12 cellular contexts compared by ENCODE assay signal in genomic region chr17:12983986-12984932, GRCh38. TPM values are rescaled to one million over a fixed set of nuclear protein-coding genes. Genes with fewer than 3 reads are reported as not detected.
DNase-seq lines count a peak whose midpoint lies in the region; ATAC-seq and FAIRE-seq lines count a peak whose summit lies in the region.
"Had no signal": no experiment of that assay in that cellular context is flagged by ENCODE, and none has a peak within 500 bp of the region (broad histone marks: within the 10 kb centered on the region; RNA-seq: fewer than 3 reads in every experiment).

No MANE protein-coding gene starts in this region.

- no peaks in the 10 kb centered on the region for H3K9me3 ChIP-seq in small intestine (ENCODE audit: control insufficient read depth, low read depth)

- H3K36me3 ChIP-seq in small intestine (ENCODE audit: control insufficient read depth in 2 of 2, insufficient read depth in 2 of 2, low read length in 2 of 2), result peaks cover 0 to 2% of the 10 kb centered on the region in 2 donors

- no peak for ATAC-seq in HG02840 (IDR thresholded peaks at IDR 0.05; ENCODE audit: low FRiP score, unreplicated experiment)

- DNase-seq in GM04504 (ENCODE audit: low read depth) (peak; percentile 97), astrocyte of the hippocampus (ENCODE audit: low read depth, low spot score) (peak; percentile 92), iris pigment epithelial cell (ENCODE audit: low read depth) (peak; percentile 45), small intestine (no peak), HPDE6-E6E7 (ENCODE audit: extremely low spot score) (no peak), GDM1 (lab: John Stamatoyannopoulos, UW) (no peak)
- no peak for DNase-seq in activated naive CD4-positive, alpha-beta T cell treated with Interleukin-2 at 50 U/mL for 16 hours
- DNase-seq: activated naive CD8-positive, alpha-beta T cell treated with anti-CD3 and anti-CD28 coated beads, Interleukin-2, amount 10 ng/mL, durations not matched to agents 7 days and 5 days; NCI-H526; T-helper 9 cell had no signal

- H3K4me1 ChIP-seq in small intestine (ENCODE audit: control insufficient read depth in 2 of 2, insufficient read depth in 1 of 2, low read depth in 1 of 2, low read length in 1 of 2), result no peaks in the 10 kb centered on the region

- peak overlapping the region; percentile 20 to 36 for H3K27ac ChIP-seq in small intestine (ENCODE audit: low read depth in 1 of 2, low read length in 1 of 2)
- H3K27ac ChIP-seq: HL-60 had no signal

- H3K4me3 ChIP-seq in small intestine (ENCODE audit: low read depth in 1 of 2, low read length in 2 of 2), result no peak overlapping the region

- no peaks in the 10 kb centered on the region for H3K27me3 ChIP-seq in small intestine (ENCODE audit: control insufficient read depth in 2 of 2, insufficient read depth in 2 of 2, low read length in 2 of 2)

- FAIRE-seq in small intestine (lab: Jason Lieb, UNC), result no peak

- 64 to 91% (median 82%) methylated on average over 22 of the region's 22 CpGs for WGBS in small intestine, 3 donors

RNA-seq across cellular contexts. Expression of gene ELAC2, which starts 33.6 kb away (rescaled TPM):
- 10 to 100 TPM; 30.0 to 39.4 (median 35.8) TPM for polyA plus RNA-seq in small intestine

Comparison
In these comparisons a context has a peak if more than half of its experiments do, and no peak if none do; other contexts are left out.
1. DNase-seq: peak in GM04504 (single experiment), astrocyte of the hippocampus (single experiment) and iris pigment epithelial cell (single experiment); none in small intestine (single experiment), HPDE6-E6E7 (single experiment), GDM1 (single experiment) and activated naive CD4-positive, alpha-beta T cell treated with Interleukin-2 at 50 U/mL for 16 hours (single experiment).